Comparison of ENCODE assay signal across 8 cellular contexts in the genomic region with DNA sequence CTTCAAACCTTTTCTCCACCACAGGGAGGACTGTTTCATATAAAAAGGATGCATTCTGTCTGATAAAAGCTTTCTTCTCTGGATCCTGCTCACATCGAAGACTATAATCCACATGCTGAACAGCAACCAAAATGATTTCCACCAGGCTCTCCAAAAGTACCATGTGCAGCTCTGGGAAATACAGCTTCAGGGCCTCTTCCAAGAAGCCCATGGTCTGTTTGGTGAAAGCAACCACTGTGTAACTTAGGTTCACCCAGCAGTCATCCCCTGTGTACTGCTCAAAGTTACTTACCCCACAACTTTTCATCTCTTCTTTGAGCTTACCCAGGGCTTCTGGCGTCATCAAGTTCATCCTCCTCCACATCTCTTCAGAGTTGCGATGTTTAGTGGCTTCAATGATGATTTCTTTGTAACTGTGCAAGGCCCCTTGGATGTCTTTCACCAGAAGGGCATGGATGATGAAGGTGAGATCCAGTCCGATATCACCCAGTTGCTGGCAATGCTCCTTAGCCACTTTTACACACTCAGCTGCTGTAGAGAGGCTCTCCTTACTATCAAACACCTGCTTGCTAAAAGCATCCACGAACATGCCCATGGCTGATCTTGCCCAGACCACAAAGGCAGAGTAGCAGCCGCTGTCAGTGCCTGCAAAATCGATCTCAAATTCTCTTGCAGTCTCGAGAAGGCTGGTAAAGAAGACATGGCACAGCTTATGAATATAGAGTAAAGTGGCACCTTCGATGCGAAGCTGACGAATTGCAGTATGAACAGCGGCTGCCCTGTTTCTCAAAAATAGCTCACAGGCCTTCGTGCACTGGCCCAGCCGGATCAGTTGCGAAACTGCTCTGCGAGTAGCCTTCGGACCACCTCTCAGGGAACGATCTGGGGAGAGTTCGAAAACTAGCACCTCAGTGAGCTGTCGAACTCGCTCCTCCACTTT. TPM values are rescaled to one million over a fixed set of nuclear protein-coding genes. Genes with fewer than 3 reads are reported as not detected.
DNase-seq lines count a peak whose midpoint lies in the region; ATAC-seq, FAIRE-seq and TF ChIP-seq lines count a peak whose summit lies in the region.

No MANE protein-coding gene starts in this region.

- H3K9me1 ChIP-seq in K562 (ENCODE audit: control insufficient read depth, insufficient read depth, low read length) = no peaks in the 10 kb centered on the region

- POLR2A ChIA-PET in A673 (lab: Charles Lee; ENCODE audit: low non-redundant PET) (no interaction called here), K562 (lab: Yijun Ruan, JAX) (interaction anchor here (0.6 to 3.2 kb wide), 6 partner anchors 11 to 1066 kb away, joined by 3 to 17 read pairs (median 3); no protein-coding TSS in a partner anchor)

- H3K27me3 ChIP-seq in A673 (replicated peaks; ENCODE audit: insufficient read depth, low read depth, low read length, poor library complexity) (no peaks in the 10 kb centered on the region), HUES48 (ENCODE audit: control insufficient read depth, insufficient read depth, low read length) (no peaks in the 10 kb centered on the region), K562 (ENCODE audit: control insufficient read depth in 2 of 2, insufficient read depth in 2 of 2, low read length in 2 of 2) (no peaks in the 10 kb centered on the region)

- TF ChIP-seq CTCF in A673 (conservative IDR thresholded peaks at IDR 0.05; ENCODE audit: low read depth, low read length) (no peak), K562 (IDR thresholded peaks at IDR 0.05 in 2 of 3, conservative IDR thresholded peaks at IDR 0.05 in 1 of 3; ENCODE audit: insufficient read depth in 2 of 3, low read depth in 1 of 3, low read length in 3 of 3) (no peak), mucosa of descending colon (IDR thresholded peaks at IDR 0.05) (no peak)

- H3K9ac ChIP-seq in HUES48 (ENCODE audit: low read depth, low read length) = no peak overlapping the region
- peak overlapping the region; percentile 87 to 98 for H3K9ac ChIP-seq in K562 (ENCODE audit: insufficient read depth in 1 of 2, low read depth in 2 of 2, low read length in 2 of 2)

- CTCF ChIA-PET in A673 (lab: Charles Lee) = interaction anchor here (0.6 kb wide), 1 partner anchor 306 kb away, joined by 3 read pairs; no protein-coding TSS in a partner anchor
- CTCF ChIA-PET in K562 (lab: Yijun Ruan, JAX; ENCODE audit: low intra/inter-chr PET ratio) = no interaction called here

- 4% methylated on average over 21 of the region's 21 CpGs for WGBS in K562 (ENCODE audit: insufficient coverage, low coverage, missing lambda C conversion rate)

- no peak for TF ChIP-seq POLR2A in K562 (conservative IDR thresholded peaks at IDR 0.05)

- peaks cover 15% of the 10 kb centered on the region for H4K20me1 ChIP-seq in K562 (replicated peaks; ENCODE audit: control insufficient read depth, insufficient read depth, low read length)

- H3K36me3 ChIP-seq in A673 (ENCODE audit: insufficient read depth, low read length, poor library complexity, severe bottlenecking) = no peaks in the 10 kb centered on the region
- H3K36me3 ChIP-seq in HUES48 (ENCODE audit: control insufficient read depth, insufficient read depth, low read length) = peaks cover 3% of the 10 kb centered on the region
- peaks cover 25% of the 10 kb centered on the region for H3K36me3 ChIP-seq in K562 (ENCODE audit: control insufficient read depth, insufficient read depth, low read length)
- H3K36me3 ChIP-seq in mucosa of descending colon (ENCODE audit: low read depth) = no peaks in the 10 kb centered on the region

- ATAC-seq in K562 (peak; percentile 4), mucosa of descending colon (no peak), HG02759 (IDR thresholded peaks at IDR 0.05; ENCODE audit: unreplicated experiment) (no peak)

- TF ChIP-seq RAD21 in K562 (CRISPR knock-in tag; conservative IDR thresholded peaks at IDR 0.05 in 1 of 2, IDR thresholded peaks at IDR 0.05 in 1 of 2) = no peak

- H3K27ac ChIP-seq in A673 (ENCODE audit: low read depth, low read length, poor library complexity, severe bottlenecking) (peak overlapping the region; percentile 86), HUES48 (ENCODE audit: low read depth, low read length) (no peak overlapping the region), K562 (ENCODE audit: extremely low read depth, low read depth, low read length) (peak overlapping the region; percentile 91; the same call in 1 of the 3 replicates)

- FAIRE-seq in K562 (lab: Jason Lieb, UNC) = peak; percentile 64

- no peak overlapping the region for H2AFZ ChIP-seq in K562 (ENCODE audit: low read depth, low read length)

- H3K4me2 ChIP-seq in K562 (ENCODE audit: insufficient read depth, low read length) = peak overlapping the region; percentile 96

- H3K4me3 ChIP-seq in A673 (ENCODE audit: low read depth, low read length, poor library complexity, severe bottlenecking) = peak overlapping the region; percentile 74
- peak overlapping the region; percentile 84 for H3K4me3 ChIP-seq in HUES48 (ENCODE audit: low read depth, low read length)
- H3K4me3 ChIP-seq in K562 = peak overlapping the region; percentile 77
- peak overlapping the region; percentile 88 for H3K4me3 ChIP-seq in mucosa of descending colon

- no peak for TF ChIP-seq EP300 in K562 (IDR thresholded peaks at IDR 0.05; ENCODE audit: low read length)

- H3K4me1 ChIP-seq in A673 (ENCODE audit: insufficient read depth, low read length, poor library complexity, severe bottlenecking) (peaks cover 15% of the 10 kb centered on the region), HUES48 (ENCODE audit: control insufficient read depth, insufficient read depth, low read length) (peaks cover 29% of the 10 kb centered on the region), K562 (replicated peaks in 1 of 2; ENCODE audit: control insufficient read depth in 2 of 2, insufficient read depth in 2 of 2, low read length in 2 of 2) (peaks cover 21 to 32% of the 10 kb centered on the region in 2 experiments; a peak in 4 of 5 replicates), mucosa of descending colon (ENCODE audit: low read depth) (peaks cover 44% of the 10 kb centered on the region)

- in situ Hi-C loops in K562 (cut with MboI) = no loop called here

- TSS peak; percentile 21 for BruUV-seq in A673 (replicated peaks; lab: Mats Ljungman, UMichigan)
- TSS peak; percentile 31 for BruUV-seq in K562 (replicated peaks; lab: Mats Ljungman, UMichigan)

- H3K9me3 ChIP-seq in A673 (ENCODE audit: low read depth, low read length, poor library complexity, severe bottlenecking) = no peaks in the 10 kb centered on the region
- H3K9me3 ChIP-seq in HUES48 (ENCODE audit: control insufficient read depth, insufficient read depth, low read length) = no peaks in the 10 kb centered on the region
- H3K9me3 ChIP-seq in K562 (replicated peaks; ENCODE audit: control insufficient read depth, insufficient read depth, low read depth, low read length) = no peaks in the 10 kb centered on the region
- H3K9me3 ChIP-seq in mucosa of descending colon = no peaks in the 10 kb centered on the region

- peaks cover 79% of the 10 kb centered on the region for H3K79me2 ChIP-seq in K562 (ENCODE audit: control insufficient read depth, insufficient read depth, low read length)

- intact Hi-C loops in A673 (cut with micrococcal nuclease; ENCODE audit: unreplicated experiment) = no loop called here
- intact Hi-C loops in K562 (cut with micrococcal nuclease) = loop anchor here (2.0 to 10.0 kb wide), 2 partner anchors 95 to 351 kb away; partner anchors contain the start of gene GNPAT
- intact Hi-C loops in mucosa of descending colon (cut with DNase I, micrococcal nuclease) = no loop called here

- DNase-seq in A673 (ENCODE audit: low spot score) (no peak), K562 (ENCODE audit: extremely low read depth in 1 of 4, low spot score in 3 of 4) (peak in 2 of 4 experiments; percentile 21 to 46), mucosa of descending colon (no peak), NCI-H526 treated with DMSO at 0.1 percent for 48 hours (lab: John Stamatoyannopoulos, UW) (no peak), epidermal melanocyte (ENCODE audit: insufficient read length, low spot score) (no peak)
- no peak for DNase-seq in NK-92 treated with Interleukin-12 subunit alpha and Interleukin-12 subunit beta, amount 100 ng/mL, for 24 hours (lab: John Stamatoyannopoulos, UW)

RNA-seq across cellular contexts. Expression of gene EXOC8, which starts 1.7 kb away (rescaled TPM):
- total RNA-seq in A673 (2021) = 13.0 and 13.8 TPM in 2 replicates
- total RNA-seq in K562 (2011; cell fraction: chromatin; rRNA removed; ENCODE audit: low replicate concordance) = 11.3 and 16.8 TPM in 2 replicates
- total RNA-seq in K562 (2011; cell fraction: nucleolus; rRNA removed) = 8.8 and 9.3 TPM in 2 replicates
- 10.6 and 12.0 TPM in 2 replicates for total RNA-seq in K562 (2011; cell fraction: nucleoplasm; rRNA removed)
- 6.9 and 7.1 TPM in 2 replicates for total RNA-seq in K562 (2014; rRNA removed)
- 12.7 and 13.2 TPM in 2 replicates for total RNA-seq in K562 (2014; rRNA removed; fragmentation: Illumina TruSeq; extraction: Trizol)
- total RNA-seq in K562 (2015; rRNA removed; fragmentation: Illumina TruSeq; extraction: Trizol) = 12.8 and 13.2 TPM in 2 replicates
- 12.1 and 13.6 TPM in 2 replicates for total RNA-seq in K562 (2021)
- 5.3 and 5.9 TPM in 2 replicates for polyA plus RNA-seq in K562 (2011; rRNA removed)
- polyA plus RNA-seq in K562 (2011; cell fraction: cytosol; rRNA removed) = 2.3 and 3.5 TPM in 2 replicates
- 6.2 and 6.5 TPM in 2 replicates for polyA plus RNA-seq in K562 (2011; cell fraction: nucleus; rRNA removed)
- polyA plus RNA-seq in K562 (2012) = 5.0 and 5.2 TPM in 2 replicates
- polyA plus RNA-seq in K562 (2014; fragmentation: Illumina TruSeq; extraction: Trizol) = 7.1 and 7.7 TPM in 2 replicates
- polyA plus RNA-seq in K562 (2014; fragmentation: Nextera tagmentation; extraction: Ambion mirVana) = 1 to 10 TPM; 2.1 to 4.2 TPM
- 5.7 and 7.2 TPM in 2 replicates for polyA plus RNA-seq in K562 (2014; rRNA removed)
- 13.4 and 14.7 TPM in 2 replicates for polyA minus RNA-seq in K562 (2011; rRNA and poly(A)+ RNA removed)
- 7.4 and 7.5 TPM in 2 replicates for polyA minus RNA-seq in K562 (2011; cell fraction: cytosol; rRNA and poly(A)+ RNA removed)
- polyA minus RNA-seq in K562 (2011; cell fraction: nucleus; rRNA and poly(A)+ RNA removed) = 5.3 and 10.2 TPM in 2 replicates
- 10 to 100 TPM; 14.5 to 18.4 (median 14.5) TPM for total RNA-seq in mucosa of descending colon

RNA-seq across cellular contexts. Expression of gene SPRTN, which starts 2.2 kb away (rescaled TPM):
- total RNA-seq in A673 (2021) (21.6 and 27.2 TPM in 2 replicates), K562 (2014; rRNA removed) (28.6 and 32.5 TPM in 2 replicates), K562 (2014; rRNA removed; fragmentation: Illumina TruSeq; extraction: Trizol) (21.7 and 23.8 TPM in 2 replicates), K562 (2015; rRNA removed; fragmentation: Illumina TruSeq; extraction: Trizol) (28.2 and 31.7 TPM in 2 replicates), K562 (2021) (21.2 and 23.3 TPM in 2 replicates), mucosa of descending colon (10 to 100 TPM; 10.7 to 13.1 (median 11.5) TPM)
- 42.1 and 69.3 TPM in 2 replicates for total RNA-seq in K562 (2011; cell fraction: chromatin; rRNA removed; ENCODE audit: low replicate concordance)
- 30.9 and 32.4 TPM in 2 replicates for total RNA-seq in K562 (2011; cell fraction: nucleolus; rRNA removed)
- 37.6 and 46.4 TPM in 2 replicates for total RNA-seq in K562 (2011; cell fraction: nucleoplasm; rRNA removed)
- polyA plus RNA-seq in K562 (2011; rRNA removed) (11.0 and 16.9 TPM in 2 replicates), K562 (2014; fragmentation: Illumina TruSeq; extraction: Trizol) (17.2 and 22.4 TPM in 2 replicates), K562 (2014; fragmentation: Nextera tagmentation; extraction: Ambion mirVana) (10 to 100 TPM in 1 of 2 experiments, 1 to 10 TPM in 1; 8.1 to 10.1 TPM), K562 (2014; rRNA removed) (20.0 and 21.7 TPM in 2 replicates)
- 12.1 and 12.4 TPM in 2 replicates for polyA plus RNA-seq in K562 (2011; cell fraction: cytosol; rRNA removed)
- polyA plus RNA-seq in K562 (2011; cell fraction: nucleus; rRNA removed) = 16.3 and 17.6 TPM in 2 replicates
- polyA plus RNA-seq in K562 (2012) = 8.8 and 11.4 TPM in 2 replicates
- 31.0 and 32.1 TPM in 2 replicates for polyA minus RNA-seq in K562 (2011; rRNA and poly(A)+ RNA removed)
- 16.0 and 19.6 TPM in 2 replicates for polyA minus RNA-seq in K562 (2011; cell fraction: cytosol; rRNA and poly(A)+ RNA removed)
- 21.9 and 37.9 TPM in 2 replicates for polyA minus RNA-seq in K562 (2011; cell fraction: nucleus; rRNA and poly(A)+ RNA removed)
